ENCODE assay signal across 20 cellular contexts in genomic region chr18:24538421-24539264, GRCh38.
DNase-seq lines count a peak whose midpoint lies in the region; ATAC-seq and TF ChIP-seq lines count a peak whose summit lies in the region.
"Had no signal": no experiment of that assay in that cellular context is flagged by ENCODE, and none has a peak within 500 bp of the region (broad histone marks: within the 10 kb centered on the region; RNA-seq: fewer than 3 reads in every experiment).

No MANE protein-coding gene starts in this region.

- no peak for TF ChIP-seq CTCF in SK-N-SH (IDR thresholded peaks at IDR 0.05)
- TF ChIP-seq CTCF in hepatocyte (IDR thresholded peaks at IDR 0.05; ENCODE audit: poor library complexity): no peak

- H2AFZ ChIP-seq in SK-N-SH (ENCODE audit: low read depth) (no peak overlapping the region), hepatocyte (no peak overlapping the region)

- no peaks in the 10 kb centered on the region; the same call in 1 of the 2 replicates for H3K27me3 ChIP-seq in SK-N-SH (ENCODE audit: insufficient read depth)
- no peaks in the 10 kb centered on the region for H3K27me3 ChIP-seq in hepatocyte
- H3K27me3 ChIP-seq: transverse colon had no signal

- H3K79me2 ChIP-seq in SK-N-SH (ENCODE audit: insufficient read depth) (no peaks in the 10 kb centered on the region), hepatocyte (no peaks in the 10 kb centered on the region)

- WGBS in SK-N-SH (ENCODE audit: low lambda C conversion rate): 6% methylated on average over 5 of the region's 5 CpGs
- WGBS in hepatocyte (ENCODE audit: low lambda C conversion rate, missing lambda C conversion rate): 33% methylated on average over 5 of the region's 5 CpGs

- H4K20me1 ChIP-seq in SK-N-SH (ENCODE audit: insufficient read depth): no peaks in the 10 kb centered on the region
- no peaks in the 10 kb centered on the region for H4K20me1 ChIP-seq in hepatocyte (ENCODE audit: insufficient read depth, poor library complexity, severe bottlenecking)

- no peak overlapping the region for H3K9ac ChIP-seq in SK-N-SH

- H3K36me3 ChIP-seq in SK-N-SH (replicated peaks in 1 of 2; ENCODE audit: control insufficient read depth in 1 of 2, insufficient read depth in 2 of 2, low read length in 1 of 2): no peaks in the 10 kb centered on the region
- H3K36me3 ChIP-seq in hepatocyte (replicated peaks; ENCODE audit: insufficient read depth, low read depth): no peaks in the 10 kb centered on the region
- H3K36me3 ChIP-seq: transverse colon had no signal

- TF ChIP-seq EP300 in SK-N-SH (IDR thresholded peaks at IDR 0.05; ENCODE audit: borderline replicate concordance in 1 of 2, low read depth in 1 of 2, low read length in 1 of 2): peak in 1 of 2 experiments; percentile 72; a peak in 1 of 4 replicates

- ATAC-seq in GM19351 (IDR thresholded peaks at IDR 0.05; ENCODE audit: unreplicated experiment): no peak
- ATAC-seq in GM18867 (IDR thresholded peaks at IDR 0.05; ENCODE audit: unreplicated experiment): no peak
- ATAC-seq in HG03108 (IDR thresholded peaks at IDR 0.05; ENCODE audit: unreplicated experiment): no peak
- ATAC-seq: activated naive CD8-positive, alpha-beta T cell treated with anti-CD3 and anti-CD28 coated beads, Interleukin-2, amount 50 U/mL, for 24 hours had no signal

- H3K27ac ChIP-seq in SK-N-SH (ENCODE audit: low read depth in 2 of 2, low read length in 1 of 2) (no peak overlapping the region), hepatocyte (peak overlapping the region; percentile 22)
- H3K27ac ChIP-seq: transverse colon had no signal

- no peak overlapping the region for H3K4me3 ChIP-seq in SK-N-SH (ENCODE audit: low read depth in 2 of 2, low read length in 1 of 2)
- no peak overlapping the region for H3K4me3 ChIP-seq in hepatocyte
- H3K4me3 ChIP-seq: transverse colon had no signal

- H3K4me2 ChIP-seq in SK-N-SH: no peak overlapping the region
- H3K4me2 ChIP-seq in hepatocyte: peak overlapping the region; percentile 6

- H3K9me3 ChIP-seq in SK-N-SH (no peaks in the 10 kb centered on the region), hepatocyte (ENCODE audit: low read depth) (no peaks in the 10 kb centered on the region)
- H3K9me3 ChIP-seq: transverse colon had no signal

- H3F3A ChIP-seq in SK-N-SH (replicated peaks; ENCODE audit: insufficient read depth): no peaks in the 10 kb centered on the region

- H3K4me1 ChIP-seq in SK-N-SH (ENCODE audit: control insufficient read depth in 1 of 2, insufficient read depth in 2 of 2, low read depth in 1 of 2, low read length in 1 of 2): peaks cover 0 to 12% of the 10 kb centered on the region in 2 experiments; a peak in 2 of 4 replicates
- peaks cover 16% of the 10 kb centered on the region for H3K4me1 ChIP-seq in hepatocyte (ENCODE audit: insufficient read depth)

- POLR2A ChIA-PET in HEK293T (lab: Yijun Ruan, JAX): no interaction called here
- POLR2A ChIA-PET in SK-N-SH (lab: Yijun Ruan, JAX): no interaction called here

- no peak for TF ChIP-seq RAD21 in SK-N-SH (IDR thresholded peaks at IDR 0.05; ENCODE audit: low read length)

- CTCF ChIA-PET in HEK293T (lab: Yijun Ruan, JAX) (interaction anchor here (0.6 to 3.3 kb wide), 4 partner anchors 31 to 52 kb away, joined by 3 to 11 read pairs (median 4); no protein-coding TSS in a partner anchor), SK-N-SH (lab: Yijun Ruan, JAX) (interaction anchor here (0.8 to 13.2 kb wide), 5 partner anchors 39 to 188 kb away, joined by 3 to 125 read pairs (median 4); no protein-coding TSS in a partner anchor)

- H3K9me2 ChIP-seq in SK-N-SH (no peaks in the 10 kb centered on the region), hepatocyte (replicated peaks; ENCODE audit: insufficient read depth) (no peaks in the 10 kb centered on the region)

- DNase-seq in HEK293T (ENCODE audit: extremely low spot score) (peak; percentile 42), NCI-H226 (peak; percentile 16), SK-N-SH (peak; percentile 37), hepatocyte (ENCODE audit: low spot score) (peak; percentile 39)
- DNase-seq in activated naive CD4-positive, alpha-beta T cell (lab: John Stamatoyannopoulos, UW): no peak
- DNase-seq: activated CD4-positive, alpha-beta T cell treated with anti-CD3 and anti-CD28 coated beads for 1 hour; activated effector memory CD4-positive, alpha-beta T cell treated with anti-CD3 and anti-CD28 coated beads, Interleukin-2, amount 50 U/mL, for 16 hours; activated naive CD8-positive, alpha-beta T cell treated with anti-CD3 and anti-CD28 coated beads, Interleukin-2, amount 50 U/mL, for 24 hours; Calu3; cerebellar nuclear complex; HFFc6; KG1; NCI-H1048; NCI-H2081 treated with DMSO at 0.1 percent for 48 hours; NCI-H510A; nucleus accumbens; transverse colon had no signal

TF ChIP-seq in HEK293T, 16 proteins besides CTCF, POLR2A, EP300 and RAD21:
- peak; percentile 91 for TF ChIP-seq ARNT (IDR thresholded peaks at IDR 0.05)
- TF ChIP-seq PKNOX1 (IDR thresholded peaks at IDR 0.05): peak; percentile 68
- TF ChIP-seq CTBP1 (IDR thresholded peaks at IDR 0.05; ENCODE audit: borderline replicate concordance): no peak; the same call in 1 of the 2 replicates

TF ChIP-seq in SK-N-SH, 30 proteins besides CTCF, POLR2A, EP300 and RAD21 (continues in another document):
- TF ChIP-seq SMC3 (IDR thresholded peaks at IDR 0.05; ENCODE audit: low read depth, low read length) (no peak), MXI1 (IDR thresholded peaks at IDR 0.05; ENCODE audit: low read depth, low read length) (no peak), TAF1 (IDR thresholded peaks at IDR 0.05; ENCODE audit: borderline replicate concordance, low read depth, low read length) (no peak), GABPA (IDR thresholded peaks at IDR 0.05; ENCODE audit: low read depth) (no peak), SIN3A (IDR thresholded peaks at IDR 0.05; ENCODE audit: borderline replicate concordance, low read depth, low read length) (no peak), RCOR1 (IDR thresholded peaks at IDR 0.05; ENCODE audit: low read length) (peak; percentile 74; the same call in 1 of the 2 replicates), TCF12 (IDR thresholded peaks at IDR 0.05) (no peak), ELF1 (IDR thresholded peaks at IDR 0.05) (no peak), USF1 (IDR thresholded peaks at IDR 0.05; ENCODE audit: borderline replicate concordance, low read depth) (no peak), CHD2 (IDR thresholded peaks at IDR 0.05; ENCODE audit: low read length, partially characterized antibody) (peak; percentile 35), RXRA (IDR thresholded peaks at IDR 0.05; ENCODE audit: borderline replicate concordance, low read depth) (no peak), FOXJ3 (CRISPR knock-in tag; IDR thresholded peaks at IDR 0.05) (no peak), FOSL2 (IDR thresholded peaks at IDR 0.05; ENCODE audit: borderline replicate concordance, low read depth) (no peak), IRF3 (IDR thresholded peaks at IDR 0.05; ENCODE audit: low read depth, low read length) (no peak), POLR2AphosphoS5 (IDR thresholded peaks at IDR 0.05; ENCODE audit: low read depth, low read length) (no peak), NFIC (IDR thresholded peaks at IDR 0.05; ENCODE audit: borderline replicate concordance) (no peak), GATA2 (CRISPR knock-in tag; IDR thresholded peaks at IDR 0.05) (peak; percentile 67)
- TF ChIP-seq, protein P1, sequence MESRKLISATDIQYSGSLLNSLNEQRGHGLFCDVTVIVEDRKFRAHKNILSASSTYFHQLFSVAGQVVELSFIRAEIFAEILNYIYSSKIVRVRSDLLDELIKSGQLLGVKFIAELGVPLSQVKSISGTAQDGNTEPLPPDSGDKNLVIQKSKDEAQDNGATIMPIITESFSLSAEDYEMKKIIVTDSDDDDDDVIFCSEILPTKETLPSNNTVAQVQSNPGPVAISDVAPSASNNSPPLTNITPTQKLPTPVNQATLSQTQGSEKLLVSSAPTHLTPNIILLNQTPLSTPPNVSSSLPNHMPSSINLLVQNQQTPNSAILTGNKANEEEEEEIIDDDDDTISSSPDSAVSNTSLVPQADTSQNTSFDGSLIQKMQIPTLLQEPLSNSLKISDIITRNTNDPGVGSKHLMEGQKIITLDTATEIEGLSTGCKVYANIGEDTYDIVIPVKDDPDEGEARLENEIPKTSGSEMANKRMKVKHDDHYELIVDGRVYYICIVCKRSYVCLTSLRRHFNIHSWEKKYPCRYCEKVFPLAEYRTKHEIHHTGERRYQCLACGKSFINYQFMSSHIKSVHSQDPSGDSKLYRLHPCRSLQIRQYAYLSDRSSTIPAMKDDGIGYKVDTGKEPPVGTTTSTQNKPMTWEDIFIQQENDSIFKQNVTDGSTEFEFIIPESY (IDR thresholded peaks at IDR 0.05; ENCODE audit: borderline replicate concordance, low read depth): no peak
- TF ChIP-seq, protein P2, sequence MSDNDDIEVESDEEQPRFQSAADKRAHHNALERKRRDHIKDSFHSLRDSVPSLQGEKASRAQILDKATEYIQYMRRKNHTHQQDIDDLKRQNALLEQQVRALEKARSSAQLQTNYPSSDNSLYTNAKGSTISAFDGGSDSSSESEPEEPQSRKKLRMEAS (IDR thresholded peaks at IDR 0.05; ENCODE audit: low read depth): no peak
- TF ChIP-seq, protein P3, sequence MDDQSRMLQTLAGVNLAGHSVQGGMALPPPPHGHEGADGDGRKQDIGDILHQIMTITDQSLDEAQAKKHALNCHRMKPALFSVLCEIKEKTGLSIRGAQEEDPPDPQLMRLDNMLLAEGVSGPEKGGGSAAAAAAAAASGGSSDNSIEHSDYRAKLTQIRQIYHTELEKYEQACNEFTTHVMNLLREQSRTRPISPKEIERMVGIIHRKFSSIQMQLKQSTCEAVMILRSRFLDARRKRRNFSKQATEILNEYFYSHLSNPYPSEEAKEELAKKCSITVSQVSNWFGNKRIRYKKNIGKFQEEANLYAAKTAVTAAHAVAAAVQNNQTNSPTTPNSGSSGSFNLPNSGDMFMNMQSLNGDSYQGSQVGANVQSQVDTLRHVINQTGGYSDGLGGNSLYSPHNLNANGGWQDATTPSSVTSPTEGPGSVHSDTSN (IDR thresholded peaks at IDR 0.05): no peak

Comparison
In these comparisons a context has a peak if more than half of its experiments do, and no peak if none do; other contexts are left out.
1. DNase-seq: peak in HEK293T (single experiment), NCI-H226 (single experiment), SK-N-SH (single experiment) and hepatocyte (single experiment); none in activated naive CD4-positive, alpha-beta T cell (0 of 4).